34 cellular contexts compared by ENCODE assay signal in the genomic region with DNA sequence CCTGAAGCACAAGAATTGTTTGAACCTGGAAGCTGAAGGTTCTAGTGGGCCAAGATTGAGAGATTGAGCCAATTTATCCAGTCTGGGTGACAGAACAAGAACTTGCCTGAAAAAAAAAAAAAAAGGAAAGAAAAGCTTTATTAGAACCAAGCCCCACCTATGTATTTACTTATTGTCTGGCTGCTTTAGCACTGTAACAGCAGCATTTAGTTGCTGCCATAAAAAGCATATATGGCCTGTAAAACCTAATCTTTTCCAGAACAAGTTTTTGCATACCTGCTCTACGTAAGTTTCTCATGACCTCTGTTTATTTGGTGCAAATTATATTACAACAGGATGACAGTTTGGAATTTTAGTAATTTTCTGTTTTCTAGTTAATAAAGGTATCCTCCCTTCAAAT.
"Had no signal": no experiment of that assay in that cellular context is flagged by ENCODE, and none has a peak within 500 bp of the region (broad histone marks: within the 10 kb centered on the region; RNA-seq: fewer than 3 reads in every experiment).

No MANE protein-coding gene starts in this region.

- H3K36me3 ChIP-seq: adrenal gland, ascending aorta, brain microvascular endothelial cell, breast epithelium, cardiac muscle cell had no signal

- DNase-seq: activated effector memory CD4-positive, alpha-beta T cell treated with anti-CD3 and anti-CD28 coated beads, Interleukin-2, amount 50 U/mL, for 16 hours; activated effector memory CD4-positive, alpha-beta T cell treated with Interleukin-2 at 50 U/mL for 16 hours; activated gamma-delta T cell; activated gamma-delta T cell treated with Interleukin-2 at 50 U/mL for 16 hours; activated naive CD4-positive, alpha-beta T cell; activated naive CD4-positive, alpha-beta T cell treated with anti-CD3 and anti-CD28 coated beads for 36 hours; activated naive CD4-positive, alpha-beta T cell treated with anti-CD3 and anti-CD28 coated beads, Interleukin-2, amount 10 ng/mL, durations not matched to agents 7 days and 5 days; activated naive CD4-positive, alpha-beta T cell treated with anti-CD3 and anti-CD28 coated beads, Interleukin-2, amount 50 U/mL, for 16 hours; activated naive CD4-positive, alpha-beta T cell treated with Interleukin-2 at 50 U/mL for 16 hours; activated naive CD8-positive, alpha-beta T cell treated with anti-CD3 and anti-CD28 coated beads for 36 hours; activated naive CD8-positive, alpha-beta T cell treated with anti-CD3 and anti-CD28 coated beads, Interleukin-2, amount 10 ng/mL, durations not matched to agents 7 days and 5 days; activated naive CD8-positive, alpha-beta T cell treated with anti-CD3 and anti-CD28 coated beads, Interleukin-2, amount 50 U/mL, for 24 hours; activated T-cell treated with anti-CD3 and anti-CD28 coated beads, Interleukin-2, amount 50 U/mL, for 1 hour; activated T-cell treated with anti-CD3 and anti-CD28 coated beads, Interleukin-2, amount 50 U/mL, for 24 hours; activated T-cell treated with anti-CD3 and anti-CD28 coated beads, Interleukin-2, amount 50 U/mL, for 4 hours; activated T-cell treated with anti-CD3 and anti-CD28 coated beads, Interleukin-2, amount 50 U/mL, for 48 hours; activated T-cell treated with anti-CD3 and anti-CD28 coated beads, Interleukin-2, amount 50 U/mL, for 72 hours; adrenal gland; amniotic stem cell; amygdala; anterior cingulate cortex; aorta; body of pancreas; brain microvascular endothelial cell; caudate nucleus; central memory CD4-positive, alpha-beta T cell; cerebellar nuclear complex had no signal

- ATAC-seq: activated naive CD4-positive, alpha-beta T cell treated with anti-CD3 and anti-CD28 coated beads, Interleukin-2, amount 50 U/mL, for 72 hours; activated naive CD8-positive, alpha-beta T cell treated with anti-CD3 and anti-CD28 coated beads, Interleukin-2, amount 50 U/mL, for 24 hours; activated T-cell treated with anti-CD3 and anti-CD28 coated beads, Interleukin-2, amount 50 U/mL, for 4 hours; activated T-cell treated with anti-CD3 and anti-CD28 coated beads, Interleukin-2, amount 50 U/mL, for 72 hours; activated T-helper 17 cell treated with anti-CD3 and anti-CD28 coated beads, Interleukin-2, amount 50 U/mL, for 72 hours; body of pancreas had no signal

- H3K4me1 ChIP-seq: adrenal gland, ascending aorta, body of pancreas, breast epithelium had no signal

- H3K9me3 ChIP-seq: adrenal gland, ascending aorta, body of pancreas, breast epithelium had no signal

- H3K4me3 ChIP-seq: adrenal gland, ascending aorta, body of pancreas, breast epithelium, cardiac muscle cell had no signal

- FAIRE-seq: astrocyte, bronchial epithelial cell had no signal
